In the genomic region with DNA sequence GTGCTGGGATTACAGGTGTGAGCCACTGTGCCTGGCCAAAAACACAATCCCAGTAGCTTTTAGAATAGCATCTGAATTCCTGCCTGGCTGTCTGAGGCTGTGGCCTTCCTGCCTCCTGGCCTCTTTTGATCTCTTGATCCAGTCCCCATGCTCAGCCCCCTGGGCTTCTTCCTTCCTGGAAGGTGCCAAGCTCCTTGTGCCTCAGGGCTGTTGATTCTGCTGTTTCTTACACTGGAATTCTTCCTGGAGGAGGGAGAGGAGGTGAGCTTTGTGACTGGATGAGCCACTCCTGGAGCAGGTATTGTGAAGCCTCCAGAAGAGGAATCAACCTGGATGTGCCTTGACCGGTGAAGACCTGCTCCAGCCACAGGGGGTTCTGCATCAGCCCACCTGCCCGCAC, we compare ENCODE assay signal across 37 cellular contexts.
"Had no signal": no experiment of that assay in that cellular context is flagged by ENCODE, and none has a peak within 500 bp of the region (broad histone marks: within the 10 kb centered on the region; RNA-seq: fewer than 3 reads in every experiment).

No MANE protein-coding gene starts in this region.

- H3K4me3 Mint-ChIP-seq: activated naive CD4-positive, alpha-beta T cell treated with anti-CD3 and anti-CD28 coated beads for 36 hours; activated naive CD4-positive, alpha-beta T cell treated with anti-CD3 and anti-CD28 coated beads, Interleukin-2, amount 10 ng/mL, durations not matched to agents 7 days and 5 days; activated naive CD4-positive, alpha-beta T cell treated with anti-CD3 and anti-CD28 coated beads, Interleukin-2, amount 50 U/mL, for 24 hours; activated naive CD8-positive, alpha-beta T cell; activated naive CD8-positive, alpha-beta T cell treated with anti-CD3 and anti-CD28 coated beads for 36 hours; activated naive CD8-positive, alpha-beta T cell treated with anti-CD3 and anti-CD28 coated beads, Interleukin-2, amount 10 ng/mL, durations not matched to agents 7 days and 5 days; activated naive CD8-positive, alpha-beta T cell treated with anti-CD3 and anti-CD28 coated beads, Interleukin-2, amount 50 U/mL, for 24 hours; activated T-cell treated with anti-CD3 and anti-CD28 coated beads, Interleukin-2, amount 50 U/mL, for 24 hours; activated T-cell treated with anti-CD3 and anti-CD28 coated beads, Interleukin-2, amount 50 U/mL, for 4 hours; activated T-cell treated with anti-CD3 and anti-CD28 coated beads, Interleukin-2, amount 50 U/mL, for 72 hours; activated T-helper 1 cell treated with anti-CD3 and anti-CD28 coated beads, Interleukin-12 subunit alpha, Interleukin-12 subunit beta, Interleukin-2, Interleukin-4 antibody, amounts not matched to agents 30 ng/mL and 10 ng/mL and 1 ng/mL, durations not matched to agents 14 hours and 24 hours and 36 hours; activated T-helper 17 cell treated with anti-CD3 and anti-CD28 coated beads, Interleukin-2, amount 50 U/mL, for 72 hours; brain; central memory CD8-positive, alpha-beta T cell had no signal

- H3K9me3 ChIP-seq: adrenal gland, ascending aorta, body of pancreas had no signal

- H3K4me1 Mint-ChIP-seq: brain had no signal

- ATAC-seq: activated naive CD4-positive, alpha-beta T cell treated with anti-CD3 and anti-CD28 coated beads, Interleukin-2, amount 50 U/mL, for 72 hours; activated naive CD8-positive, alpha-beta T cell treated with anti-CD3 and anti-CD28 coated beads, Interleukin-2, amount 50 U/mL, for 24 hours; activated T-cell treated with anti-CD3 and anti-CD28 coated beads, Interleukin-2, amount 50 U/mL, for 4 hours; activated T-cell treated with anti-CD3 and anti-CD28 coated beads, Interleukin-2, amount 50 U/mL, for 72 hours; activated T-helper 17 cell treated with anti-CD3 and anti-CD28 coated beads, Interleukin-2, amount 50 U/mL, for 72 hours; body of pancreas had no signal

- H3K27ac ChIP-seq: adrenal gland, ascending aorta, body of pancreas, brain microvascular endothelial cell, cardiac muscle cell had no signal

- H3K27ac Mint-ChIP-seq: activated naive CD4-positive, alpha-beta T cell treated with anti-CD3 and anti-CD28 coated beads for 36 hours; activated naive CD4-positive, alpha-beta T cell treated with anti-CD3 and anti-CD28 coated beads, Interleukin-2, amount 10 ng/mL, durations not matched to agents 7 days and 5 days; activated naive CD4-positive, alpha-beta T cell treated with anti-CD3 and anti-CD28 coated beads, Interleukin-2, amount 50 U/mL, for 72 hours; activated naive CD8-positive, alpha-beta T cell; activated naive CD8-positive, alpha-beta T cell treated with anti-CD3 and anti-CD28 coated beads for 36 hours; activated naive CD8-positive, alpha-beta T cell treated with anti-CD3 and anti-CD28 coated beads, Interleukin-2, amount 10 ng/mL, durations not matched to agents 7 days and 5 days; activated naive CD8-positive, alpha-beta T cell treated with anti-CD3 and anti-CD28 coated beads, Interleukin-2, amount 50 U/mL, for 24 hours; activated T-cell treated with anti-CD3 and anti-CD28 coated beads, Interleukin-2, amount 50 U/mL, for 24 hours; activated T-cell treated with anti-CD3 and anti-CD28 coated beads, Interleukin-2, amount 50 U/mL, for 72 hours; activated T-helper 1 cell treated with anti-CD3 and anti-CD28 coated beads, Interleukin-12 subunit alpha, Interleukin-12 subunit beta, Interleukin-2, Interleukin-4 antibody, amounts not matched to agents 30 ng/mL and 10 ng/mL and 1 ng/mL, durations not matched to agents 14 hours and 24 hours and 36 hours; activated T-helper 17 cell treated with anti-CD3 and anti-CD28 coated beads, Interleukin-2, amount 50 U/mL, for 72 hours; activated T-helper 2 cell treated with anti-CD3 and anti-CD28 coated beads, Interferon-gamma antibody, Interleukin-2, Interleukin-4, amounts not matched to agents 10 μg/mL and 5 μg/mL and 100 μg/mL, durations not matched to agents 14 hours and 24 hours and 36 hours; brain had no signal

- H3K36me3 ChIP-seq: adrenal gland, ascending aorta, brain microvascular endothelial cell, cardiac muscle cell had no signal

- H3K36me3 Mint-ChIP-seq: activated naive CD4-positive, alpha-beta T cell treated with anti-CD3 and anti-CD28 coated beads, Interleukin-2, amount 10 ng/mL, durations not matched to agents 7 days and 5 days; activated naive CD4-positive, alpha-beta T cell treated with anti-CD3 and anti-CD28 coated beads, Interleukin-2, amount 50 U/mL, for 24 hours; activated naive CD8-positive, alpha-beta T cell; brain had no signal

- H3K4me3 ChIP-seq: adrenal gland, ascending aorta, body of pancreas, cardiac muscle cell had no signal

- DNase-seq: activated effector memory CD4-positive, alpha-beta T cell treated with anti-CD3 and anti-CD28 coated beads, Interleukin-2, amount 50 U/mL, for 16 hours; activated effector memory CD4-positive, alpha-beta T cell treated with Interleukin-2 at 50 U/mL for 16 hours; activated gamma-delta T cell; activated gamma-delta T cell treated with Interleukin-2 at 50 U/mL for 16 hours; activated naive CD4-positive, alpha-beta T cell; activated naive CD4-positive, alpha-beta T cell treated with anti-CD3 and anti-CD28 coated beads for 36 hours; activated naive CD4-positive, alpha-beta T cell treated with anti-CD3 and anti-CD28 coated beads, Interleukin-2, amount 10 ng/mL, durations not matched to agents 7 days and 5 days; activated naive CD4-positive, alpha-beta T cell treated with anti-CD3 and anti-CD28 coated beads, Interleukin-2, amount 50 U/mL, for 16 hours; activated naive CD4-positive, alpha-beta T cell treated with Interleukin-2 at 50 U/mL for 16 hours; activated naive CD8-positive, alpha-beta T cell treated with anti-CD3 and anti-CD28 coated beads for 36 hours; activated naive CD8-positive, alpha-beta T cell treated with anti-CD3 and anti-CD28 coated beads, Interleukin-2, amount 10 ng/mL, durations not matched to agents 7 days and 5 days; activated naive CD8-positive, alpha-beta T cell treated with anti-CD3 and anti-CD28 coated beads, Interleukin-2, amount 50 U/mL, for 24 hours; activated T-cell treated with anti-CD3 and anti-CD28 coated beads, Interleukin-2, amount 50 U/mL, for 1 hour; activated T-cell treated with anti-CD3 and anti-CD28 coated beads, Interleukin-2, amount 50 U/mL, for 24 hours; activated T-cell treated with anti-CD3 and anti-CD28 coated beads, Interleukin-2, amount 50 U/mL, for 4 hours; activated T-cell treated with anti-CD3 and anti-CD28 coated beads, Interleukin-2, amount 50 U/mL, for 48 hours; activated T-cell treated with anti-CD3 and anti-CD28 coated beads, Interleukin-2, amount 50 U/mL, for 72 hours; adrenal gland; amniotic stem cell; amygdala; anterior cingulate cortex; aorta; body of pancreas; brain microvascular endothelial cell; caudate nucleus; central memory CD4-positive, alpha-beta T cell; cerebellar nuclear complex had no signal

- H3K9me3 Mint-ChIP-seq: central memory CD8-positive, alpha-beta T cell had no signal

- H3K4me1 ChIP-seq: adrenal gland, ascending aorta, body of pancreas had no signal

- H3K27me3 ChIP-seq: adrenal gland, ascending aorta, body of pancreas, brain microvascular endothelial cell, cardiac muscle cell had no signal
